Comparison of ENCODE assay signal across 8 cellular contexts in the genomic region with DNA sequence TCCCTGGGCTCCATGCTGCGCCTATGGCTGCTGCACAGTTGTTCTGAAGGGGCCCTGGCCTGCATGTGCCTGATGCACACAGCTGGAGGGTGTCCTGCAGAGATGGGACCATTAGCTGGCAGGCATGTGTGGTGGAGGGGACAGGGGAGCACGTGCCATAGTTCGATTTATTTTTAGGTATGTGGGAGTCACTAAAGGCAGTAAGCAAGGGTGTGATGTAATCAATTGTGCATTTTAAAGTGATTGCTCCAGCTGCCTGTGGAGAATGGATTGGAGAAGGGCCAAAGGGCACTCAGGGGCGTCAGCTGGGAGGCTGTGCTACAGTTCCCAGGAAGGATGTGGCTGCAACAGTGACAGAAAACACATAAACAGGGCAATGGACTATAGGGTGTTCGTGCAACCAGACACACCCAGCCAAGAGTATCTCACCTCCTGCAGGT.
A peak's percentile ranks its signal among the peaks of the same experiment; 100 is the strongest.
DNase-seq lines count a peak whose midpoint lies in the region; ATAC-seq lines count a peak whose summit lies in the region.

No MANE protein-coding gene starts in this region.

- no peak for ATAC-seq in HG02840 (IDR thresholded peaks at IDR 0.05; ENCODE audit: low FRiP score, unreplicated experiment)

- peak; percentile 58 for DNase-seq in EL
- DNase-seq in H4 (ENCODE audit: low spot score) = peak; percentile 65
- peak; percentile 91 for DNase-seq in NCI-H2029 (lab: John Stamatoyannopoulos, UW)
- DNase-seq in activated T-helper 2 cell treated with anti-CD3 and anti-CD28 coated beads, Interferon-gamma antibody, Interleukin-2, Interleukin-4, amounts not matched to agents 10 μg/mL and 5 μg/mL and 100 μg/mL, durations not matched to agents 14 hours and 24 hours and 36 hours (ENCODE audit: low spot score) = peak; percentile 66
- DNase-seq in left kidney (ENCODE audit: low read depth, low spot score) = peak; percentile 49
- DNase-seq in NCI-H187 (lab: John Stamatoyannopoulos, UW) = no peak
- DNase-seq in caudate nucleus (lab: John Stamatoyannopoulos, UW) = no peak

- intact Hi-C loops in activated T-helper 2 cell treated with anti-CD3 and anti-CD28 coated beads, Interferon-gamma antibody, Interleukin-2, Interleukin-4, amounts not matched to agents 10 μg/mL and 5 μg/mL and 100 μg/mL, durations not matched to agents 14 hours and 24 hours and 36 hours (cut with micrococcal nuclease) = loop anchor here (1.0 to 5.0 kb wide), 10 partner anchors 17 to 200 kb away; no protein-coding TSS in a partner anchor

- H3K27ac Mint-ChIP-seq in activated T-helper 2 cell treated with anti-CD3 and anti-CD28 coated beads, Interferon-gamma antibody, Interleukin-2, Interleukin-4, amounts not matched to agents 10 μg/mL and 5 μg/mL and 100 μg/mL, durations not matched to agents 14 hours and 24 hours and 36 hours = peak overlapping the region; percentile 99

- H3K27me3 Mint-ChIP-seq in activated T-helper 2 cell treated with anti-CD3 and anti-CD28 coated beads, Interferon-gamma antibody, Interleukin-2, Interleukin-4, amounts not matched to agents 10 μg/mL and 5 μg/mL and 100 μg/mL, durations not matched to agents 14 hours and 24 hours and 36 hours (ENCODE audit: low read depth) = no peaks in the 10 kb centered on the region

- no peaks in the 10 kb centered on the region for H3K9me3 Mint-ChIP-seq in activated T-helper 2 cell treated with anti-CD3 and anti-CD28 coated beads, Interferon-gamma antibody, Interleukin-2, Interleukin-4, amounts not matched to agents 10 μg/mL and 5 μg/mL and 100 μg/mL, durations not matched to agents 14 hours and 24 hours and 36 hours

- peak overlapping the region; percentile 66 for H3K4me3 Mint-ChIP-seq in activated T-helper 2 cell treated with anti-CD3 and anti-CD28 coated beads, Interferon-gamma antibody, Interleukin-2, Interleukin-4, amounts not matched to agents 10 μg/mL and 5 μg/mL and 100 μg/mL, durations not matched to agents 14 hours and 24 hours and 36 hours (ENCODE audit: low read depth)

- H3K4me1 Mint-ChIP-seq in activated T-helper 2 cell treated with anti-CD3 and anti-CD28 coated beads, Interferon-gamma antibody, Interleukin-2, Interleukin-4, amounts not matched to agents 10 μg/mL and 5 μg/mL and 100 μg/mL, durations not matched to agents 14 hours and 24 hours and 36 hours (ENCODE audit: low read depth) = peaks cover 85% of the 10 kb centered on the region

- no peak overlapping the region for H3K27ac ChIP-seq in caudate nucleus (ENCODE audit: low read depth, low read length)

- H3K36me3 Mint-ChIP-seq in activated T-helper 2 cell treated with anti-CD3 and anti-CD28 coated beads, Interferon-gamma antibody, Interleukin-2, Interleukin-4, amounts not matched to agents 10 μg/mL and 5 μg/mL and 100 μg/mL, durations not matched to agents 14 hours and 24 hours and 36 hours (ENCODE audit: low read depth) = no peaks in the 10 kb centered on the region

Comparison
In these comparisons a context has a peak if more than half of its experiments do, and no peak if none do; other contexts are left out.
1. DNase-seq: peak in EL (single experiment), H4 (single experiment), NCI-H2029 (single experiment), activated T-helper 2 cell treated with anti-CD3 and anti-CD28 coated beads, Interferon-gamma antibody, Interleukin-2, Interleukin-4, amounts not matched to agents 10 μg/mL and 5 μg/mL and 100 μg/mL, durations not matched to agents 14 hours and 24 hours and 36 hours (single experiment) and left kidney (single experiment); none in NCI-H187 (0 of 2) and caudate nucleus (0 of 61).